In the genomic region with DNA sequence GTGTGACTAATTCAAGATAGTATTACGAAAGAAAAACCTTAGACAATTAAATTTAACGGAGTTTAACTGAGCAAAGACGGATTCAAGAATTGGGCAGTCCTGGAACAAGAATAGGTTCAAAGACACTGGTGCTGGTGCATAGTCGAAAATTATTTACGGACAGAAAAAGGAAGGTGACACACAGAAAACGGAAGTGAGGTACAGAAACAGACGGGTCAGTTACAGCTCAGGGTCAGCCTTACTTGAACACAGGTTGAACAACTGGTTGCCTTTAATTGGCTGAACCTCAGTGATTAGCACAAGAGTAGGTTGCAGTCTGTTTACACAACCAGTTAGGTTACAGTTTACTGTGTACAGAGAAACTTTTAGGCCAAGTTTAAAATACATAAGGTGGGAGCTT, we compare ENCODE assay signal across 2 cellular contexts.
TF ChIP-seq lines count a peak whose summit lies in the region.

No MANE protein-coding gene starts in this region.

TF ChIP-seq in liver, 16 proteins besides CTCF, POLR2A, EP300 and RAD21 (continued from another document):
- TF ChIP-seq, protein P1, sequence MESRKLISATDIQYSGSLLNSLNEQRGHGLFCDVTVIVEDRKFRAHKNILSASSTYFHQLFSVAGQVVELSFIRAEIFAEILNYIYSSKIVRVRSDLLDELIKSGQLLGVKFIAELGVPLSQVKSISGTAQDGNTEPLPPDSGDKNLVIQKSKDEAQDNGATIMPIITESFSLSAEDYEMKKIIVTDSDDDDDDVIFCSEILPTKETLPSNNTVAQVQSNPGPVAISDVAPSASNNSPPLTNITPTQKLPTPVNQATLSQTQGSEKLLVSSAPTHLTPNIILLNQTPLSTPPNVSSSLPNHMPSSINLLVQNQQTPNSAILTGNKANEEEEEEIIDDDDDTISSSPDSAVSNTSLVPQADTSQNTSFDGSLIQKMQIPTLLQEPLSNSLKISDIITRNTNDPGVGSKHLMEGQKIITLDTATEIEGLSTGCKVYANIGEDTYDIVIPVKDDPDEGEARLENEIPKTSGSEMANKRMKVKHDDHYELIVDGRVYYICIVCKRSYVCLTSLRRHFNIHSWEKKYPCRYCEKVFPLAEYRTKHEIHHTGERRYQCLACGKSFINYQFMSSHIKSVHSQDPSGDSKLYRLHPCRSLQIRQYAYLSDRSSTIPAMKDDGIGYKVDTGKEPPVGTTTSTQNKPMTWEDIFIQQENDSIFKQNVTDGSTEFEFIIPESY (IDR thresholded peaks at IDR 0.05): peak; percentile 14
- TF ChIP-seq HNF4A (conservative IDR thresholded peaks at IDR 0.05): peak; percentile 50 to 70
- TF ChIP-seq ATF3 (IDR thresholded peaks at IDR 0.05): no peak
- peak in 1 of 2 donors; percentile 45 for TF ChIP-seq JUND (IDR thresholded peaks at IDR 0.05)
- TF ChIP-seq TAF1 (conservative IDR thresholded peaks at IDR 0.05): no peak
- TF ChIP-seq, protein P2, sequence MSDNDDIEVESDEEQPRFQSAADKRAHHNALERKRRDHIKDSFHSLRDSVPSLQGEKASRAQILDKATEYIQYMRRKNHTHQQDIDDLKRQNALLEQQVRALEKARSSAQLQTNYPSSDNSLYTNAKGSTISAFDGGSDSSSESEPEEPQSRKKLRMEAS (IDR thresholded peaks at IDR 0.05): peak; percentile 60
- TF ChIP-seq, protein P3, sequence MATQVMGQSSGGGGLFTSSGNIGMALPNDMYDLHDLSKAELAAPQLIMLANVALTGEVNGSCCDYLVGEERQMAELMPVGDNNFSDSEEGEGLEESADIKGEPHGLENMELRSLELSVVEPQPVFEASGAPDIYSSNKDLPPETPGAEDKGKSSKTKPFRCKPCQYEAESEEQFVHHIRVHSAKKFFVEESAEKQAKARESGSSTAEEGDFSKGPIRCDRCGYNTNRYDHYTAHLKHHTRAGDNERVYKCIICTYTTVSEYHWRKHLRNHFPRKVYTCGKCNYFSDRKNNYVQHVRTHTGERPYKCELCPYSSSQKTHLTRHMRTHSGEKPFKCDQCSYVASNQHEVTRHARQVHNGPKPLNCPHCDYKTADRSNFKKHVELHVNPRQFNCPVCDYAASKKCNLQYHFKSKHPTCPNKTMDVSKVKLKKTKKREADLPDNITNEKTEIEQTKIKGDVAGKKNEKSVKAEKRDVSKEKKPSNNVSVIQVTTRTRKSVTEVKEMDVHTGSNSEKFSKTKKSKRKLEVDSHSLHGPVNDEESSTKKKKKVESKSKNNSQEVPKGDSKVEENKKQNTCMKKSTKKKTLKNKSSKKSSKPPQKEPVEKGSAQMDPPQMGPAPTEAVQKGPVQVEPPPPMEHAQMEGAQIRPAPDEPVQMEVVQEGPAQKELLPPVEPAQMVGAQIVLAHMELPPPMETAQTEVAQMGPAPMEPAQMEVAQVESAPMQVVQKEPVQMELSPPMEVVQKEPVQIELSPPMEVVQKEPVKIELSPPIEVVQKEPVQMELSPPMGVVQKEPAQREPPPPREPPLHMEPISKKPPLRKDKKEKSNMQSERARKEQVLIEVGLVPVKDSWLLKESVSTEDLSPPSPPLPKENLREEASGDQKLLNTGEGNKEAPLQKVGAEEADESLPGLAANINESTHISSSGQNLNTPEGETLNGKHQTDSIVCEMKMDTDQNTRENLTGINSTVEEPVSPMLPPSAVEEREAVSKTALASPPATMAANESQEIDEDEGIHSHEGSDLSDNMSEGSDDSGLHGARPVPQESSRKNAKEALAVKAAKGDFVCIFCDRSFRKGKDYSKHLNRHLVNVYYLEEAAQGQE (IDR thresholded peaks at IDR 0.05): peak; percentile 65
- peak; percentile 81 for TF ChIP-seq FOXA1 (IDR thresholded peaks at IDR 0.05)
- TF ChIP-seq HNF4G (IDR thresholded peaks at IDR 0.05): peak; percentile 31
- TF ChIP-seq SP1 (IDR thresholded peaks at IDR 0.05): peak; percentile 79
- TF ChIP-seq RXRA (IDR thresholded peaks at IDR 0.05): peak; percentile 64 to 84
- TF ChIP-seq EGR1 (IDR thresholded peaks at IDR 0.05; ENCODE audit: low read depth in 2 of 2): no peak
- TF ChIP-seq NR2F2 (IDR thresholded peaks at IDR 0.05): no peak
- peak; percentile 90 for TF ChIP-seq FOXA2 (IDR thresholded peaks at IDR 0.05)
- peak; percentile 73 to 91 for TF ChIP-seq GABPA (IDR thresholded peaks at IDR 0.05 in 1 of 2, conservative IDR thresholded peaks at IDR 0.05 in 1 of 2)

TF ChIP-seq in HepG2, 621 proteins besides CTCF, POLR2A, EP300 and RAD21 (continued from another document):
- TF ChIP-seq ZNF280D (CRISPR knock-in tag; IDR thresholded peaks at IDR 0.05) (no peak), BCL6 (CRISPR knock-in tag; IDR thresholded peaks at IDR 0.05) (no peak), FUBP1 (CRISPR knock-in tag; IDR thresholded peaks at IDR 0.05; ENCODE audit: borderline replicate concordance) (no peak), ZNF781 (CRISPR knock-in tag; IDR thresholded peaks at IDR 0.05; ENCODE audit: borderline replicate concordance, not compliant biosample characterization) (no peak), ZNF484 (CRISPR knock-in tag; IDR thresholded peaks at IDR 0.05; ENCODE audit: borderline replicate concordance, low read depth) (no peak), MXD4 (CRISPR knock-in tag; IDR thresholded peaks at IDR 0.05) (no peak), SMAD1 (CRISPR knock-in tag; IDR thresholded peaks at IDR 0.05; ENCODE audit: borderline replicate concordance, low read depth) (no peak), RARA (CRISPR knock-in tag; IDR thresholded peaks at IDR 0.05) (no peak), ZNF619 (CRISPR knock-in tag; IDR thresholded peaks at IDR 0.05) (no peak), ZBTB43 (CRISPR knock-in tag; conservative IDR thresholded peaks at IDR 0.05) (no peak), FOXP1 (IDR thresholded peaks at IDR 0.05) (no peak), FOXP1 (CRISPR knock-in tag; IDR thresholded peaks at IDR 0.05) (no peak)
- TF ChIP-seq, protein P4, sequence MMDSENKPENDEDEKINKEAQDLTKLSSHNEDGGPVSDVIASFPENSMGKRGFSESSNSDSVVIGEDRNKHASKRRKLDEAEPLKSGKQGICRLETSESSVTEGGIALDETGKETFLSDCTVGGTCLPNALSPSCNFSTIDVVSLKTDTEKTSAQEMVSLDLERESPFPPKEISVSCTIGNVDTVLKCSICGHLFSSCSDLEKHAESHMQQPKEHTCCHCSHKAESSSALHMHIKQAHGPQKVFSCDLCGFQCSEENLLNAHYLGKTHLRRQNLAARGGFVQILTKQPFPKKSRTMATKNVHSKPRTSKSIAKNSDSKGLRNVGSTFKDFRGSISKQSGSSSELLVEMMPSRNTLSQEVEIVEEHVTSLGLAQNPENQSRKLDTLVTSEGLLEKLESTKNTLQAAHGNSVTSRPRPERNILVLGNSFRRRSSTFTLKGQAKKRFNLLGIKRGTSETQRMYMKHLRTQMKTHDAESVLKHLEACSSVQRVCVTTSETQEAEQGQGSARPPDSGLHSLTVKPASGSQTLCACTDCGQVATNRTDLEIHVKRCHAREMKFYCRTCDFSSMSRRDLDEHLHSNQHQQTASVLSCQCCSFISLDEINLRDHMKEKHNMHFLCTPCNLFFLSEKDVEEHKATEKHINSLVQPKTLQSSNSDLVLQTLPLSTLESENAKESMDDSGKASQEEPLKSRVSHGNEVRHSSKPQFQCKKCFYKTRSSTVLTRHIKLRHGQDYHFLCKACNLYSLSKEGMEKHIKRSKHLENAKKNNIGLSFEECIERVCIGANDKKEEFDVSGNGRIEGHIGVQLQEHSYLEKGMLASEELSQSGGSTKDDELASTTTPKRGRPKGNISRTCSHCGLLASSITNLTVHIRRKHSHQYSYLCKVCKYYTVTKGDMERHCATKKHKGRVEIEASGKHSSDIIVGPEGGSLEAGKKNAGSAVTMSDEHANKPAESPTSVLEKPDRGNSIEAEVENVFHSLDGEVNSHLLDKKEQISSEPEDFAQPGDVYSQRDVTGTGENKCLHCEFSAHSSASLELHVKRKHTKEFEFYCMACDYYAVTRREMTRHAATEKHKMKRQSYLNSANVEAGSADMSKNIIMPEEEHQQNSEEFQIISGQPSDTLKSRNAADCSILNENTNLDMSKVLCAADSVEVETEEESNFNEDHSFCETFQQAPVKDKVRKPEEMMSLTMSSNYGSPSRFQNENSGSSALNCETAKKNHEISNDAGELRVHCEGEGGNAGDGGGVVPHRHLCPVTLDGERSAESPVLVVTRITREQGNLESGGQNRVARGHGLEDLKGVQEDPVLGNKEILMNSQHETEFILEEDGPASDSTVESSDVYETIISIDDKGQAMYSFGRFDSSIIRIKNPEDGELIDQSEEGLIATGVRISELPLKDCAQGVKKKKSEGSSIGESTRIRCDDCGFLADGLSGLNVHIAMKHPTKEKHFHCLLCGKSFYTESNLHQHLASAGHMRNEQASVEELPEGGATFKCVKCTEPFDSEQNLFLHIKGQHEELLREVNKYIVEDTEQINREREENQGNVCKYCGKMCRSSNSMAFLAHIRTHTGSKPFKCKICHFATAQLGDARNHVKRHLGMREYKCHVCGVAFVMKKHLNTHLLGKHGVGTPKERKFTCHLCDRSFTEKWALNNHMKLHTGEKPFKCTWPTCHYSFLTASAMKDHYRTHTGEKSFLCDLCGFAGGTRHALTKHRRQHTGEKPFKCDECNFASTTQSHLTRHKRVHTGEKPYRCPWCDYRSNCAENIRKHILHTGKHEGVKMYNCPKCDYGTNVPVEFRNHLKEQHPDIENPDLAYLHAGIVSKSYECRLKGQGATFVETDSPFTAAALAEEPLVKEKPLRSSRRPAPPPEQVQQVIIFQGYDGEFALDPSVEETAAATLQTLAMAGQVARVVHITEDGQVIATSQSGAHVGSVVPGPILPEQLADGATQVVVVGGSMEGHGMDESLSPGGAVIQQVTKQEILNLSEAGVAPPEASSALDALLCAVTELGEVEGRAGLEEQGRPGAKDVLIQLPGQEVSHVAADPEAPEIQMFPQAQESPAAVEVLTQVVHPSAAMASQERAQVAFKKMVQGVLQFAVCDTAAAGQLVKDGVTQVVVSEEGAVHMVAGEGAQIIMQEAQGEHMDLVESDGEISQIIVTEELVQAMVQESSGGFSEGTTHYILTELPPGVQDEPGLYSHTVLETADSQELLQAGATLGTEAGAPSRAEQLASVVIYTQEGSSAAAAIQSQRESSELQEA (CRISPR knock-in tag; IDR thresholded peaks at IDR 0.05; ENCODE audit: not compliant biosample characterization): no peak
- TF ChIP-seq, protein P5, sequence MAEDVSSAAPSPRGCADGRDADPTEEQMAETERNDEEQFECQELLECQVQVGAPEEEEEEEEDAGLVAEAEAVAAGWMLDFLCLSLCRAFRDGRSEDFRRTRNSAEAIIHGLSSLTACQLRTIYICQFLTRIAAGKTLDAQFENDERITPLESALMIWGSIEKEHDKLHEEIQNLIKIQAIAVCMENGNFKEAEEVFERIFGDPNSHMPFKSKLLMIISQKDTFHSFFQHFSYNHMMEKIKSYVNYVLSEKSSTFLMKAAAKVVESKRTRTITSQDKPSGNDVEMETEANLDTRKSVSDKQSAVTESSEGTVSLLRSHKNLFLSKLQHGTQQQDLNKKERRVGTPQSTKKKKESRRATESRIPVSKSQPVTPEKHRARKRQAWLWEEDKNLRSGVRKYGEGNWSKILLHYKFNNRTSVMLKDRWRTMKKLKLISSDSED (CRISPR knock-in tag; IDR thresholded peaks at IDR 0.05): no peak
